30 cellular contexts compared by ENCODE assay signal in the genomic region with DNA sequence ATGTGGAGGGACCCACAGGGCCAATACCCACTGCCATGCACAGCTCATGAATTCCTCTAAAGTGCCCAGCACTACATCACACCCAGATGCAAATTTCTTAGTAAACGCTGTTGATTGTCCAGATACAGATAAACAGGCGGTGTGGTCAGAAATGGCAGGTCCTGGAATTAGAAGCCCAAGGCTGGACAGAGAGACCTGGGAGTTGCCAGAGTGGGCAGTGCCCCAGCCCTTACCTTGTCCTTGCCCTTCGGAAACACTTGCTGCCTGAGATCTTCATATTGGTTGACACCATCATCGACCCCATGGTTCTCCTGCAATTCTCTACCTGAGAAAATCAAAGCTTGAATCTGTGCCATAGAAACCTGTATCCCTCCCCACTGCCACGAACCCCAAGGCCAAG.
"Had no signal": no experiment of that assay in that cellular context is flagged by ENCODE, and none has a peak within 500 bp of the region (broad histone marks: within the 10 kb centered on the region; RNA-seq: fewer than 3 reads in every experiment).

No MANE protein-coding gene starts in this region.

- H3K4me1 Mint-ChIP-seq: naive thymus-derived CD4-positive, alpha-beta T cell; natural killer cell; nephron; neural progenitor cell; stimulated activated naive CD8-positive, alpha-beta T cell treated with anti-CD3 and anti-CD28 coated beads, Interleukin-15, amount 100 ng/mL, for 72 hours had no signal

- H3K27ac Mint-ChIP-seq: naive thymus-derived CD4-positive, alpha-beta T cell; natural killer cell; nephron; neural progenitor cell; progenitor cell of endocrine pancreas; stimulated activated memory B cell treated with anti-CD40 and anti-IgM and Interleukin-4, amounts not matched to agents 10 μg/mL and 1 μg/mL and 100 μg/mL, for 72 hours; type B pancreatic cell had no signal

- H3K27ac ChIP-seq: neural progenitor cell, pancreas, psoas muscle, right lobe of liver, sigmoid colon, suprapubic skin, testis, tibial artery, transverse colon, upper lobe of right lung, uterus had no signal

- H2AFZ ChIP-seq: neural progenitor cell had no signal

- H3K4me2 ChIP-seq: neural progenitor cell had no signal

- H3K9me3 ChIP-seq: pancreas, psoas muscle, right lobe of liver, sigmoid colon, suprapubic skin, testis, tibial artery, transverse colon, upper lobe of right lung, uterus had no signal

- H3K36me3 ChIP-seq: neural progenitor cell, pancreas, right lobe of liver, sigmoid colon, suprapubic skin, tibial artery, transverse colon, upper lobe of right lung, uterus had no signal

- H3K4me3 Mint-ChIP-seq: naive thymus-derived CD4-positive, alpha-beta T cell; natural killer cell; nephron; neural progenitor cell; stimulated activated memory B cell treated with anti-CD40 and anti-IgM and Interleukin-4, amounts not matched to agents 10 μg/mL and 1 μg/mL and 100 μg/mL, for 72 hours; stimulated activated naive CD8-positive, alpha-beta T cell treated with anti-CD3 and anti-CD28 coated beads, Interleukin-15, amount 100 ng/mL, for 72 hours; type B pancreatic cell had no signal

- DNase-seq: naive thymus-derived CD4-positive, alpha-beta T cell; natural killer cell; occipital lobe; pancreas; posterior cingulate gyrus; psoas muscle; right cardiac atrium; right lobe of liver; sigmoid colon; small intestine; stimulated activated CD4-positive, alpha-beta T cell treated with anti-CD3 and anti-CD28 coated beads, Interleukin-12 subunit alpha, Interleukin-12 subunit beta, amount 100 ng/mL, for 4 hours; stimulated activated CD4-positive, alpha-beta T cell treated with anti-CD3 and anti-CD28 coated beads, Interleukin-1b, Interleukin-23, amount 100 ng/mL, for 48 hours; stimulated activated CD4-positive, alpha-beta T cell treated with anti-CD3 and anti-CD28 coated beads, Interleukin-4, amount 100 ng/mL, for 1 hour; stimulated activated CD4-positive, alpha-beta T cell treated with anti-CD3 and anti-CD28 coated beads, Interleukin-4, amount 100 ng/mL, for 4 hours; stimulated activated CD8-positive, alpha-beta memory T cell treated with anti-CD3 and anti-CD28 coated beads, Interleukin-4, amount 100 ng/mL, for 48 hours; stimulated activated naive CD4-positive, alpha-beta T cell; stimulated activated naive CD8-positive, alpha-beta T cell treated with anti-CD3 and anti-CD28 coated beads, Interleukin-15, amount 100 ng/mL, for 72 hours; stimulated activated naive CD8-positive, alpha-beta T cell treated with anti-CD3 and anti-CD28 coated beads, Interleukin-15, Interleukin-2, amounts not matched to agents 100 U/mL and 50 U/mL, for 24 hours; substantia nigra; testis; tibial artery; transverse colon; upper lobe of right lung; uterus had no signal

- H3K4me1 ChIP-seq: neural progenitor cell, pancreas, psoas muscle, right lobe of liver, sigmoid colon, suprapubic skin, testis, tibial artery, transverse colon, upper lobe of right lung, uterus had no signal

- H3K9ac ChIP-seq: neural progenitor cell had no signal

- H3K4me3 ChIP-seq: neural progenitor cell, pancreas, psoas muscle, right lobe of liver, sigmoid colon, suprapubic skin, testis, tibial artery, transverse colon, upper lobe of right lung, uterus had no signal

- H3K27me3 ChIP-seq: neural progenitor cell, pancreas, right lobe of liver, sigmoid colon, suprapubic skin, testis, tibial artery, transverse colon, uterus had no signal

- H3K9me3 Mint-ChIP-seq: natural killer cell; nephron; neural progenitor cell; stimulated activated memory B cell treated with anti-CD40 and anti-IgM and Interleukin-4, amounts not matched to agents 10 μg/mL and 1 μg/mL and 100 μg/mL, for 72 hours; stimulated activated naive CD8-positive, alpha-beta T cell treated with anti-CD3 and anti-CD28 coated beads, Interleukin-15, amount 100 ng/mL, for 72 hours; type B pancreatic cell had no signal

- H3K36me3 Mint-ChIP-seq: naive thymus-derived CD4-positive, alpha-beta T cell; natural killer cell; neural progenitor cell; stimulated activated memory B cell treated with anti-CD40 and anti-IgM and Interleukin-4, amounts not matched to agents 10 μg/mL and 1 μg/mL and 100 μg/mL, for 72 hours; type B pancreatic cell had no signal
